In the genomic region with DNA sequence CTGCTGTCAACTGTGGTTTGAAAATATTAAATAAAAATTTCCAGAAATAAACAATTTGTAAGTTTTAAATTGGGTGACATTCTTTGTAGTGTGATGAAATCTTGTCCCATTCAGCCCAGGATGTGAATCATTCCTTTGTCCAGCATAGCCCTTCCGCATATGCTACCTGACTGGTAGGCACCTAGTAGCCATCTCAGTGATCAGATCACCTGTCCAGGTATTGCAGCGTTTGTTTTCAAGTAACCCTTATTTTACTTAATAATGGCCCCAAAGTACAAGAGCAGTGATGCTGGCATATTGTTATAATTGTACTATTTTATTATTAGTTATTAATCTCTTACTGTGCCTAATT, we compare ENCODE assay signal across 14 cellular contexts.
DNase-seq lines count a peak whose midpoint lies in the region; ATAC-seq and TF ChIP-seq lines count a peak whose summit lies in the region.
"Had no signal": no experiment of that assay in that cellular context is flagged by ENCODE, and none has a peak within 500 bp of the region (broad histone marks: within the 10 kb centered on the region; RNA-seq: fewer than 3 reads in every experiment).

No MANE protein-coding gene starts in this region.

- POLR2A ChIA-PET in MCF 10A (lab: Yijun Ruan, JAX), result interaction anchor here (0.6 kb wide), 1 partner anchor 419 kb away, joined by 3 read pairs; no protein-coding TSS in a partner anchor
- POLR2A ChIA-PET in activated CD4-positive, alpha-beta memory T cell treated with anti-CD3 and anti-CD28 coated beads for 36 hours (lab: Charles Lee), result no interaction called here

- ATAC-seq in HG02884 (IDR thresholded peaks at IDR 0.05; ENCODE audit: unreplicated experiment), result peak; percentile 8
- ATAC-seq: K562 had no signal

- H3K9me3 Mint-ChIP-seq in MCF 10A (ENCODE audit: unreplicated experiment), result no peaks in the 10 kb centered on the region
- H3K9me3 Mint-ChIP-seq in activated CD4-positive, alpha-beta memory T cell treated with anti-CD3 and anti-CD28 coated beads for 36 hours, result no peaks in the 10 kb centered on the region

- no peaks in the 10 kb centered on the region for H3K9me2 ChIP-seq in Karpas-422 (replicated peaks; ENCODE audit: insufficient read depth, low read length)

- no peaks in the 10 kb centered on the region for H3K27me3 ChIP-seq in breast epithelium
- H3K27me3 ChIP-seq in Karpas-422 (ENCODE audit: low read length), result no peaks in the 10 kb centered on the region
- H3K27me3 ChIP-seq: adrenal gland, BE2C had no signal

- intact Hi-C loops in MCF 10A (cut with micrococcal nuclease), result no loop called here
- intact Hi-C loops in breast epithelium (cut with DNase I; ENCODE audit: low total_unique reads), result no loop called here
- intact Hi-C loops in activated CD4-positive, alpha-beta memory T cell treated with anti-CD3 and anti-CD28 coated beads for 36 hours (cut with micrococcal nuclease), result loop anchor here (1.0 to 5.0 kb wide), 5 partner anchors 416 to 1659 kb away; a partner anchor contains a TSS

- no peak overlapping the region for H3K4me2 ChIP-seq in Karpas-422 (ENCODE audit: low read depth, low read length, poor library complexity, severe bottlenecking)

- no peaks in the 10 kb centered on the region for H4K20me1 ChIP-seq in Karpas-422 (ENCODE audit: insufficient read depth, low read depth, low read length)

- no peaks in the 10 kb centered on the region for H3K4me1 ChIP-seq in breast epithelium
- H3K4me1 ChIP-seq in Karpas-422 (ENCODE audit: low read length), result no peaks in the 10 kb centered on the region; the same call in 1 of the 2 replicates
- H3K4me1 ChIP-seq: adrenal gland, BE2C, parathyroid adenoma had no signal

- no TSS peak for BruUV-seq in MCF 10A (replicated peaks; lab: Mats Ljungman, UMichigan)

- no peak overlapping the region for H2AFZ ChIP-seq in Karpas-422 (ENCODE audit: low read length)
- H2AFZ ChIP-seq: parathyroid adenoma had no signal

- DNase-seq in MCF 10A (ENCODE audit: unreplicated experiment) (peak; percentile 45), breast epithelium (ENCODE audit: low spot score in 2 of 2) (no peak), Karpas-422 (no peak), cerebellum (ENCODE audit: low spot score) (no peak), NCI-H1105 (lab: John Stamatoyannopoulos, UW) (no peak), NCI-H2227 treated with DMSO at 0.1 percent for 48 hours (lab: John Stamatoyannopoulos, UW) (no peak)
- no peak for DNase-seq in activated CD4-positive, alpha-beta memory T cell treated with anti-CD3 and anti-CD28 coated beads for 36 hours
- DNase-seq: BE2C, hypothalamus, NCI-H2107 had no signal

- H3K27me3 Mint-ChIP-seq in MCF 10A (ENCODE audit: insufficient read depth, unreplicated experiment), result no peaks in the 10 kb centered on the region
- H3K27me3 Mint-ChIP-seq in activated CD4-positive, alpha-beta memory T cell treated with anti-CD3 and anti-CD28 coated beads for 36 hours, result no peaks in the 10 kb centered on the region

- H3K9me3 ChIP-seq in breast epithelium (no peaks in the 10 kb centered on the region), Karpas-422 (ENCODE audit: low read length) (no peaks in the 10 kb centered on the region)
- H3K9me3 ChIP-seq: adrenal gland, BE2C had no signal

- H3K4me3 ChIP-seq in breast epithelium (no peak overlapping the region), Karpas-422 (ENCODE audit: low read length) (no peak overlapping the region)
- H3K4me3 ChIP-seq: K562 had no signal

- H3K36me3 Mint-ChIP-seq in MCF 10A (ENCODE audit: insufficient read depth, unreplicated experiment), result no peaks in the 10 kb centered on the region
- H3K36me3 Mint-ChIP-seq in activated CD4-positive, alpha-beta memory T cell treated with anti-CD3 and anti-CD28 coated beads for 36 hours, result no peaks in the 10 kb centered on the region

- TF ChIP-seq CTCF in MCF 10A (IDR thresholded peaks at IDR 0.05; ENCODE audit: unreplicated experiment) (no peak), breast epithelium (IDR thresholded peaks at IDR 0.05) (no peak)

- no peaks in the 10 kb centered on the region for H3K36me3 ChIP-seq in breast epithelium
- no peaks in the 10 kb centered on the region for H3K36me3 ChIP-seq in Karpas-422 (ENCODE audit: insufficient read depth, low read length)
- H3K36me3 ChIP-seq: adrenal gland, BE2C had no signal

- CTCF ChIA-PET in MCF 10A (lab: Yijun Ruan, JAX), result no interaction called here
- CTCF ChIA-PET in activated CD4-positive, alpha-beta memory T cell treated with anti-CD3 and anti-CD28 coated beads for 36 hours (lab: Charles Lee), result no interaction called here

- H3K27ac ChIP-seq in breast epithelium (no peak overlapping the region), Karpas-422 (ENCODE audit: low read length) (no peak overlapping the region)
- H3K27ac ChIP-seq: adrenal gland, parathyroid adenoma had no signal

- no peak overlapping the region for H3K9ac ChIP-seq in Karpas-422 (ENCODE audit: low read length)
- H3K9ac ChIP-seq: parathyroid adenoma had no signal

- no peak for TF ChIP-seq POLR2A in breast epithelium (IDR thresholded peaks at IDR 0.05)

- H3K4me3 Mint-ChIP-seq in MCF 10A (ENCODE audit: unreplicated experiment), result no peak overlapping the region
- H3K4me3 Mint-ChIP-seq in activated CD4-positive, alpha-beta memory T cell treated with anti-CD3 and anti-CD28 coated beads for 36 hours, result peak overlapping the region; percentile 17

- H3K79me2 ChIP-seq in Karpas-422 (ENCODE audit: low read length), result no peaks in the 10 kb centered on the region
- H3K79me2 ChIP-seq: parathyroid adenoma had no signal

- no peaks in the 10 kb centered on the region for H3K4me1 Mint-ChIP-seq in MCF 10A (ENCODE audit: insufficient read depth, unreplicated experiment)
- H3K4me1 Mint-ChIP-seq in activated CD4-positive, alpha-beta memory T cell treated with anti-CD3 and anti-CD28 coated beads for 36 hours (ENCODE audit: low read depth), result peaks cover 53% of the 10 kb centered on the region

- H3K27ac Mint-ChIP-seq in MCF 10A (ENCODE audit: low read depth, unreplicated experiment), result no peak overlapping the region
- peak overlapping the region; percentile 74 for H3K27ac Mint-ChIP-seq in activated CD4-positive, alpha-beta memory T cell treated with anti-CD3 and anti-CD28 coated beads for 36 hours
